1 cellular context compared by ENCODE assay signal in the genomic region with DNA sequence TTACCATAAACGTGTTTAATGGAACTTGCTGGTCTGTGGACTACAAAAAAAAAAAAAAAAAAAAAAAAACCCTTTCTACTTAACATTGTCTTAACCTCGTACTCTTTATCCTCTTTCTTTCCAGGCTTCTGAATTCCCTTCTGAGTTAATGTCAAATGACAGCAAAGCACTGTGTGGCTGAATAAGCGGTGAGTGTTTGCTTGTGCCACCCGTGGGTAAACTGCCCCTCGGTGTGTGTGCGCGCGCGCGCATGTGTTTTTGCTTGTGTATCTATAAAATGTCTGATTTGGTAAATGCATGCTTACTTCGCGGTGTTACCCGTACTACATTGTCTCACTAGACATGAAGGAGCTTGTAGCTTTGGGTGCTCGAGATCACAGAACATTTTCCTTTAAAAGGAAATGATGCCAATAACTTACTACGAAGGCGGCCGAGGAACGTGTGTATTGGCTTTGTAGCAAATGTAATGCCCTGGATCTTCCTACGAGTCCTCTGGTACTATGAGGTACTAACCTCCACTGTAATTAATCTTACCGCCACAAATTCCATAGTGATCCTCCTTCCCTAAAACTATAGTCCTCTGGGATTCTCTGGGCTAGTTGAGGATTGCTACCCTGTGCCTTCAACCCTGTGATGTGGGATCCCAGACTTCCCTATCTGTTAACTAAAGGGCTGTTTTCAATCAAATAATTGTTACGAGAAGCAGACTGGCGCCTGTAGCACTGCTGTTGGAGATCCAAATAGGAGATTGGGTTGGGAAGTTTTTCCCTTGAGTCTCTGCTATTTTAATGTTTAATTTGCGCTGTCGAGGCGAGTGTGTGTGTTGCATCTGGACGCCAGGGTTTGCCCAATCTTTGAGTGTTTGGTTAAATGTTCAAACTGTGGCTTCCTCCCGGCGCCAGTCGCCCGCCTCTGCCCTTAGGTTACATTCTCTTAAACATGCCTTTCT.
TF ChIP-seq lines count a peak whose summit lies in the region.

No MANE protein-coding gene starts in this region.

TF ChIP-seq in HepG2, 621 proteins besides CTCF, POLR2A, EP300 and RAD21 (continued from another document and continues in another):
- TF ChIP-seq, protein P1, sequence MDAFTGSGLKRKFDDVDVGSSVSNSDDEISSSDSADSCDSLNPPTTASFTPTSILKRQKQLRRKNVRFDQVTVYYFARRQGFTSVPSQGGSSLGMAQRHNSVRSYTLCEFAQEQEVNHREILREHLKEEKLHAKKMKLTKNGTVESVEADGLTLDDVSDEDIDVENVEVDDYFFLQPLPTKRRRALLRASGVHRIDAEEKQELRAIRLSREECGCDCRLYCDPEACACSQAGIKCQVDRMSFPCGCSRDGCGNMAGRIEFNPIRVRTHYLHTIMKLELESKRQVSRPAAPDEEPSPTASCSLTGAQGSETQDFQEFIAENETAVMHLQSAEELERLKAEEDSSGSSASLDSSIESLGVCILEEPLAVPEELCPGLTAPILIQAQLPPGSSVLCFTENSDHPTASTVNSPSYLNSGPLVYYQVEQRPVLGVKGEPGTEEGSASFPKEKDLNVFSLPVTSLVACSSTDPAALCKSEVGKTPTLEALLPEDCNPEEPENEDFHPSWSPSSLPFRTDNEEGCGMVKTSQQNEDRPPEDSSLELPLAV (CRISPR knock-in tag; conservative IDR thresholded peaks at IDR 0.05; ENCODE audit: low read depth) = 0 out of 2 replicates have a peak, but pooled peaks have one; percentile 10
- TF ChIP-seq, protein P2, sequence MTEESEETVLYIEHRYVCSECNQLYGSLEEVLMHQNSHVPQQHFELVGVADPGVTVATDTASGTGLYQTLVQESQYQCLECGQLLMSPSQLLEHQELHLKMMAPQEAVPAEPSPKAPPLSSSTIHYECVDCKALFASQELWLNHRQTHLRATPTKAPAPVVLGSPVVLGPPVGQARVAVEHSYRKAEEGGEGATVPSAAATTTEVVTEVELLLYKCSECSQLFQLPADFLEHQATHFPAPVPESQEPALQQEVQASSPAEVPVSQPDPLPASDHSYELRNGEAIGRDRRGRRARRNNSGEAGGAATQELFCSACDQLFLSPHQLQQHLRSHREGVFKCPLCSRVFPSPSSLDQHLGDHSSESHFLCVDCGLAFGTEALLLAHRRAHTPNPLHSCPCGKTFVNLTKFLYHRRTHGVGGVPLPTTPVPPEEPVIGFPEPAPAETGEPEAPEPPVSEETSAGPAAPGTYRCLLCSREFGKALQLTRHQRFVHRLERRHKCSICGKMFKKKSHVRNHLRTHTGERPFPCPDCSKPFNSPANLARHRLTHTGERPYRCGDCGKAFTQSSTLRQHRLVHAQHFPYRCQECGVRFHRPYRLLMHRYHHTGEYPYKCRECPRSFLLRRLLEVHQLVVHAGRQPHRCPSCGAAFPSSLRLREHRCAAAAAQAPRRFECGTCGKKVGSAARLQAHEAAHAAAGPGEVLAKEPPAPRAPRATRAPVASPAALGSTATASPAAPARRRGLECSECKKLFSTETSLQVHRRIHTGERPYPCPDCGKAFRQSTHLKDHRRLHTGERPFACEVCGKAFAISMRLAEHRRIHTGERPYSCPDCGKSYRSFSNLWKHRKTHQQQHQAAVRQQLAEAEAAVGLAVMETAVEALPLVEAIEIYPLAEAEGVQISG (CRISPR knock-in tag; IDR thresholded peaks at IDR 0.05) = 0 out of 2 replicates have a peak, but pooled peaks have one; percentile 29
- TF ChIP-seq ZBTB7B (CRISPR knock-in tag; IDR thresholded peaks at IDR 0.05) (peak; percentile 1; the same call in 1 of the 2 replicates), ZNF724P (CRISPR knock-in tag; IDR thresholded peaks at IDR 0.05; ENCODE audit: borderline replicate concordance) (no peak), KAT7 (CRISPR knock-in tag; IDR thresholded peaks at IDR 0.05; ENCODE audit: borderline replicate concordance) (peak; percentile 52; the same call in 1 of the 2 replicates), ZNF670 (CRISPR knock-in tag; IDR thresholded peaks at IDR 0.05; ENCODE audit: borderline replicate concordance) (no peak), BCL6 (CRISPR knock-in tag; IDR thresholded peaks at IDR 0.05) (0 out of 2 replicates have a peak, but pooled peaks have one; percentile 10), GTF3A (CRISPR knock-in tag; conservative IDR thresholded peaks at IDR 0.05) (no peak), STAG1 (CRISPR knock-in tag; IDR thresholded peaks at IDR 0.05) (peak; percentile 4; the same call in 1 of the 2 replicates), MED1 (CRISPR knock-in tag; IDR thresholded peaks at IDR 0.05) (no peak), ZNF431 (CRISPR knock-in tag; IDR thresholded peaks at IDR 0.05; ENCODE audit: borderline replicate concordance, low read depth) (peak; percentile 57; the same call in 1 of the 2 replicates), SIN3A (IDR thresholded peaks at IDR 0.05; ENCODE audit: borderline replicate concordance, low read depth, low read length) (peak; percentile 74), PCBP1 (IDR thresholded peaks at IDR 0.05; ENCODE audit: borderline replicate concordance, low read depth, low read length) (no peak), ZNF263 (CRISPR knock-in tag; IDR thresholded peaks at IDR 0.05) (peak; percentile 62; the same call in 1 of the 2 replicates), ZNF232 (CRISPR knock-in tag; IDR thresholded peaks at IDR 0.05; ENCODE audit: borderline replicate concordance) (no peak), ERF (CRISPR knock-in tag; IDR thresholded peaks at IDR 0.05) (0 out of 2 replicates have a peak, but pooled peaks have one; percentile 39), CREB1 (IDR thresholded peaks at IDR 0.05) (no peak), CREB1 (CRISPR knock-in tag; IDR thresholded peaks at IDR 0.05) (peak; percentile 64), ZSCAN30 (CRISPR knock-in tag; IDR thresholded peaks at IDR 0.05) (0 out of 2 replicates have a peak, but pooled peaks have one; percentile 35), NR2C2 (CRISPR knock-in tag; IDR thresholded peaks at IDR 0.05; ENCODE audit: borderline replicate concordance) (0 out of 2 replicates have a peak, but pooled peaks have one; percentile 6), ZNF572 (CRISPR knock-in tag; IDR thresholded peaks at IDR 0.05) (no peak), KMT2A (CRISPR knock-in tag; IDR thresholded peaks at IDR 0.05) (peak; percentile 46; the same call in 1 of the 2 replicates), POLR2G (IDR thresholded peaks at IDR 0.05; ENCODE audit: low read depth, low read length) (peak; percentile 63; the same call in 1 of the 2 replicates), CEBPB (IDR thresholded peaks at IDR 0.05; ENCODE audit: borderline replicate concordance, low read depth, low read length) (peak; percentile 73), ZNF558 (CRISPR knock-in tag; IDR thresholded peaks at IDR 0.05; ENCODE audit: borderline replicate concordance) (peak; percentile 57; the same call in 1 of the 2 replicates)
- TF ChIP-seq, protein P3, sequence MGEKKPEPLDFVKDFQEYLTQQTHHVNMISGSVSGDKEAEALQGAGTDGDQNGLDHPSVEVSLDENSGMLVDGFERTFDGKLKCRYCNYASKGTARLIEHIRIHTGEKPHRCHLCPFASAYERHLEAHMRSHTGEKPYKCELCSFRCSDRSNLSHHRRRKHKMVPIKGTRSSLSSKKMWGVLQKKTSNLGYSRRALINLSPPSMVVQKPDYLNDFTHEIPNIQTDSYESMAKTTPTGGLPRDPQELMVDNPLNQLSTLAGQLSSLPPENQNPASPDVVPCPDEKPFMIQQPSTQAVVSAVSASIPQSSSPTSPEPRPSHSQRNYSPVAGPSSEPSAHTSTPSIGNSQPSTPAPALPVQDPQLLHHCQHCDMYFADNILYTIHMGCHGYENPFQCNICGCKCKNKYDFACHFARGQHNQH (CRISPR knock-in tag; IDR thresholded peaks at IDR 0.05) = 0 out of 2 replicates have a peak, but pooled peaks have one; percentile 25
- TF ChIP-seq, protein P4, sequence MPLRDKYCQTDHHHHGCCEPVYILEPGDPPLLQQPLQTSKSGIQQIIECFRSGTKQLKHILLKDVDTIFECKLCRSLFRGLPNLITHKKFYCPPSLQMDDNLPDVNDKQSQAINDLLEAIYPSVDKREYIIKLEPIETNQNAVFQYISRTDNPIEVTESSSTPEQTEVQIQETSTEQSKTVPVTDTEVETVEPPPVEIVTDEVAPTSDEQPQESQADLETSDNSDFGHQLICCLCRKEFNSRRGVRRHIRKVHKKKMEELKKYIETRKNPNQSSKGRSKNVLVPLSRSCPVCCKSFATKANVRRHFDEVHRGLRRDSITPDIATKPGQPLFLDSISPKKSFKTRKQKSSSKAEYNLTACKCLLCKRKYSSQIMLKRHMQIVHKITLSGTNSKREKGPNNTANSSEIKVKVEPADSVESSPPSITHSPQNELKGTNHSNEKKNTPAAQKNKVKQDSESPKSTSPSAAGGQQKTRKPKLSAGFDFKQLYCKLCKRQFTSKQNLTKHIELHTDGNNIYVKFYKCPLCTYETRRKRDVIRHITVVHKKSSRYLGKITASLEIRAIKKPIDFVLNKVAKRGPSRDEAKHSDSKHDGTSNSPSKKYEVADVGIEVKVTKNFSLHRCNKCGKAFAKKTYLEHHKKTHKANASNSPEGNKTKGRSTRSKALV (CRISPR knock-in tag; IDR thresholded peaks at IDR 0.05) = no peak
- TF ChIP-seq, protein P5, sequence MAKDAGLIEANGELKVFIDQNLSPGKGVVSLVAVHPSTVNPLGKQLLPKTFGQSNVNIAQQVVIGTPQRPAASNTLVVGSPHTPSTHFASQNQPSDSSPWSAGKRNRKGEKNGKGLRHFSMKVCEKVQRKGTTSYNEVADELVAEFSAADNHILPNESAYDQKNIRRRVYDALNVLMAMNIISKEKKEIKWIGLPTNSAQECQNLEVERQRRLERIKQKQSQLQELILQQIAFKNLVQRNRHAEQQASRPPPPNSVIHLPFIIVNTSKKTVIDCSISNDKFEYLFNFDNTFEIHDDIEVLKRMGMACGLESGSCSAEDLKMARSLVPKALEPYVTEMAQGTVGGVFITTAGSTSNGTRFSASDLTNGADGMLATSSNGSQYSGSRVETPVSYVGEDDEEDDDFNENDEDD (CRISPR knock-in tag; IDR thresholded peaks at IDR 0.05; ENCODE audit: borderline replicate concordance) = peak; percentile 40; the same call in 1 of the 2 replicates
- TF ChIP-seq, protein P6, sequence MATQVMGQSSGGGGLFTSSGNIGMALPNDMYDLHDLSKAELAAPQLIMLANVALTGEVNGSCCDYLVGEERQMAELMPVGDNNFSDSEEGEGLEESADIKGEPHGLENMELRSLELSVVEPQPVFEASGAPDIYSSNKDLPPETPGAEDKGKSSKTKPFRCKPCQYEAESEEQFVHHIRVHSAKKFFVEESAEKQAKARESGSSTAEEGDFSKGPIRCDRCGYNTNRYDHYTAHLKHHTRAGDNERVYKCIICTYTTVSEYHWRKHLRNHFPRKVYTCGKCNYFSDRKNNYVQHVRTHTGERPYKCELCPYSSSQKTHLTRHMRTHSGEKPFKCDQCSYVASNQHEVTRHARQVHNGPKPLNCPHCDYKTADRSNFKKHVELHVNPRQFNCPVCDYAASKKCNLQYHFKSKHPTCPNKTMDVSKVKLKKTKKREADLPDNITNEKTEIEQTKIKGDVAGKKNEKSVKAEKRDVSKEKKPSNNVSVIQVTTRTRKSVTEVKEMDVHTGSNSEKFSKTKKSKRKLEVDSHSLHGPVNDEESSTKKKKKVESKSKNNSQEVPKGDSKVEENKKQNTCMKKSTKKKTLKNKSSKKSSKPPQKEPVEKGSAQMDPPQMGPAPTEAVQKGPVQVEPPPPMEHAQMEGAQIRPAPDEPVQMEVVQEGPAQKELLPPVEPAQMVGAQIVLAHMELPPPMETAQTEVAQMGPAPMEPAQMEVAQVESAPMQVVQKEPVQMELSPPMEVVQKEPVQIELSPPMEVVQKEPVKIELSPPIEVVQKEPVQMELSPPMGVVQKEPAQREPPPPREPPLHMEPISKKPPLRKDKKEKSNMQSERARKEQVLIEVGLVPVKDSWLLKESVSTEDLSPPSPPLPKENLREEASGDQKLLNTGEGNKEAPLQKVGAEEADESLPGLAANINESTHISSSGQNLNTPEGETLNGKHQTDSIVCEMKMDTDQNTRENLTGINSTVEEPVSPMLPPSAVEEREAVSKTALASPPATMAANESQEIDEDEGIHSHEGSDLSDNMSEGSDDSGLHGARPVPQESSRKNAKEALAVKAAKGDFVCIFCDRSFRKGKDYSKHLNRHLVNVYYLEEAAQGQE (IDR thresholded peaks at IDR 0.05; ENCODE audit: borderline replicate concordance in 1 of 2, low read depth in 1 of 2, low read length in 2 of 2) = peak in 1 of 2 experiments; percentile 21; a peak in 1 of 4 replicates
- TF ChIP-seq, protein P7, sequence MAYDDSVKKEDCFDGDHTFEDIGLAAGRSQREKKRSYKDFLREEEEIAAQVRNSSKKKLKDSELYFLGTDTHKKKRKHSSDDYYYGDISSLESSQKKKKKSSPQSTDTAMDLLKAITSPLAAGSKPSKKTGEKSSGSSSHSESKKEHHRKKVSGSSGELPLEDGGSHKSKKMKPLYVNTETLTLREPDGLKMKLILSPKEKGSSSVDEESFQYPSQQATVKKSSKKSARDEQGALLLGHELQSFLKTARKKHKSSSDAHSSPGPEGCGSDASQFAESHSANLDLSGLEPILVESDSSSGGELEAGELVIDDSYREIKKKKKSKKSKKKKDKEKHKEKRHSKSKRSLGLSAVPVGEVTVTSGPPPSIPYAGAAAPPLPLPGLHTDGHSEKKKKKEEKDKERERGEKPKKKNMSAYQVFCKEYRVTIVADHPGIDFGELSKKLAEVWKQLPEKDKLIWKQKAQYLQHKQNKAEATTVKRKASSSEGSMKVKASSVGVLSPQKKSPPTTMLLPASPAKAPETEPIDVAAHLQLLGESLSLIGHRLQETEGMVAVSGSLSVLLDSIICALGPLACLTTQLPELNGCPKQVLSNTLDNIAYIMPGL (CRISPR knock-in tag; IDR thresholded peaks at IDR 0.05; ENCODE audit: borderline replicate concordance in 1 of 2, low read depth in 1 of 2) = peak; percentile 4 to 19; a peak in 1 of 4 replicates
- TF ChIP-seq, protein P8, sequence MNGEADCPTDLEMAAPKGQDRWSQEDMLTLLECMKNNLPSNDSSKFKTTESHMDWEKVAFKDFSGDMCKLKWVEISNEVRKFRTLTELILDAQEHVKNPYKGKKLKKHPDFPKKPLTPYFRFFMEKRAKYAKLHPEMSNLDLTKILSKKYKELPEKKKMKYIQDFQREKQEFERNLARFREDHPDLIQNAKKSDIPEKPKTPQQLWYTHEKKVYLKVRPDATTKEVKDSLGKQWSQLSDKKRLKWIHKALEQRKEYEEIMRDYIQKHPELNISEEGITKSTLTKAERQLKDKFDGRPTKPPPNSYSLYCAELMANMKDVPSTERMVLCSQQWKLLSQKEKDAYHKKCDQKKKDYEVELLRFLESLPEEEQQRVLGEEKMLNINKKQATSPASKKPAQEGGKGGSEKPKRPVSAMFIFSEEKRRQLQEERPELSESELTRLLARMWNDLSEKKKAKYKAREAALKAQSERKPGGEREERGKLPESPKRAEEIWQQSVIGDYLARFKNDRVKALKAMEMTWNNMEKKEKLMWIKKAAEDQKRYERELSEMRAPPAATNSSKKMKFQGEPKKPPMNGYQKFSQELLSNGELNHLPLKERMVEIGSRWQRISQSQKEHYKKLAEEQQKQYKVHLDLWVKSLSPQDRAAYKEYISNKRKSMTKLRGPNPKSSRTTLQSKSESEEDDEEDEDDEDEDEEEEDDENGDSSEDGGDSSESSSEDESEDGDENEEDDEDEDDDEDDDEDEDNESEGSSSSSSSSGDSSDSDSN (CRISPR knock-in tag; IDR thresholded peaks at IDR 0.05) = 0 out of 2 replicates have a peak, but pooled peaks have one; percentile 34
- TF ChIP-seq, protein P9, sequence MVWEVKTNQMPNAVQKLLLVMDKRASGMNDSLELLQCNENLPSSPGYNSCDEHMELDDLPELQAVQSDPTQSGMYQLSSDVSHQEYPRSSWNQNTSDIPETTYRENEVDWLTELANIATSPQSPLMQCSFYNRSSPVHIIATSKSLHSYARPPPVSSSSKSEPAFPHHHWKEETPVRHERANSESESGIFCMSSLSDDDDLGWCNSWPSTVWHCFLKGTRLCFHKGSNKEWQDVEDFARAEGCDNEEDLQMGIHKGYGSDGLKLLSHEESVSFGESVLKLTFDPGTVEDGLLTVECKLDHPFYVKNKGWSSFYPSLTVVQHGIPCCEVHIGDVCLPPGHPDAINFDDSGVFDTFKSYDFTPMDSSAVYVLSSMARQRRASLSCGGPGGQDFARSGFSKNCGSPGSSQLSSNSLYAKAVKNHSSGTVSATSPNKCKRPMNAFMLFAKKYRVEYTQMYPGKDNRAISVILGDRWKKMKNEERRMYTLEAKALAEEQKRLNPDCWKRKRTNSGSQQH (CRISPR knock-in tag; IDR thresholded peaks at IDR 0.05; ENCODE audit: low read depth) = peak; percentile 40; the same call in 1 of the 2 replicates
